ENCODE assay signal across 2 cellular contexts in genomic region chr18:35501369-35501768, GRCh38.
A peak's percentile ranks its signal among the peaks of the same experiment; 100 is the strongest.
TF ChIP-seq lines count a peak whose summit lies in the region.

No MANE protein-coding gene starts in this region.

TF ChIP-seq in HepG2, 621 proteins besides CTCF, POLR2A, EP300 and RAD21 (continues in another document):
- TF ChIP-seq ZNF839 (CRISPR knock-in tag; IDR thresholded peaks at IDR 0.05; ENCODE audit: borderline replicate concordance) (no peak), REST (IDR thresholded peaks at IDR 0.05; ENCODE audit: borderline replicate concordance in 1 of 2, low read depth in 1 of 2, low read length in 2 of 2) (peak in 1 of 2 experiments; percentile 81; a peak in 3 of 4 replicates), MLX (CRISPR knock-in tag; IDR thresholded peaks at IDR 0.05) (no peak), CBX2 (IDR thresholded peaks at IDR 0.05; ENCODE audit: low read depth, low read length) (no peak), CBX2 (CRISPR knock-in tag; IDR thresholded peaks at IDR 0.05; ENCODE audit: low read depth) (no peak), MAX (IDR thresholded peaks at IDR 0.05) (peak; percentile 51; the same call in 1 of the 2 replicates), FOXO4 (CRISPR knock-in tag; conservative IDR thresholded peaks at IDR 0.05) (no peak), REL (CRISPR knock-in tag; conservative IDR thresholded peaks at IDR 0.05) (no peak), ZNF556 (CRISPR knock-in tag; IDR thresholded peaks at IDR 0.05; ENCODE audit: borderline replicate concordance) (no peak), WIZ (CRISPR knock-in tag; IDR thresholded peaks at IDR 0.05) (0 out of 2 replicates have a peak, but pooled peaks have one; percentile 37), TFAP4 (IDR thresholded peaks at IDR 0.05; ENCODE audit: borderline replicate concordance, low read depth) (0 out of 2 replicates have a peak, but pooled peaks have one; percentile 23), ZNF644 (CRISPR knock-in tag; IDR thresholded peaks at IDR 0.05; ENCODE audit: low read depth) (peak; percentile 35; the same call in 1 of the 2 replicates), NR0B2 (CRISPR knock-in tag; IDR thresholded peaks at IDR 0.05) (no peak), MIER2 (CRISPR knock-in tag; IDR thresholded peaks at IDR 0.05) (0 out of 2 replicates have a peak, but pooled peaks have one; percentile 54), HINFP (CRISPR knock-in tag; IDR thresholded peaks at IDR 0.05; ENCODE audit: low read depth) (no peak), ZNF263 (CRISPR knock-in tag; IDR thresholded peaks at IDR 0.05) (peak; percentile 74), SALL1 (CRISPR knock-in tag; IDR thresholded peaks at IDR 0.05) (peak; percentile 44; the same call in 1 of the 2 replicates), MED13 (CRISPR knock-in tag; IDR thresholded peaks at IDR 0.05) (no peak), MLLT10 (CRISPR knock-in tag; IDR thresholded peaks at IDR 0.05) (no peak), ZNF629 (CRISPR knock-in tag; conservative IDR thresholded peaks at IDR 0.05) (0 out of 2 replicates have a peak, but pooled peaks have one; percentile 14), POLR2AphosphoS5 (IDR thresholded peaks at IDR 0.05; ENCODE audit: low read depth, low read length) (no peak), ZNF225 (CRISPR knock-in tag; IDR thresholded peaks at IDR 0.05) (no peak)

TF ChIP-seq in H1, 55 proteins besides CTCF, POLR2A, EP300 and RAD21:
- TF ChIP-seq SP4 (IDR thresholded peaks at IDR 0.05; ENCODE audit: low read length): no peak
- TF ChIP-seq CBX8 (IDR thresholded peaks at IDR 0.05; ENCODE audit: borderline replicate concordance, low read depth, low read length): no peak
- no peak for TF ChIP-seq RXRA (IDR thresholded peaks at IDR 0.05; ENCODE audit: insufficient read depth, low read depth, low read length)
- TF ChIP-seq SIN3A (conservative IDR thresholded peaks at IDR 0.05 in 1 of 2, IDR thresholded peaks at IDR 0.05 in 1 of 2; ENCODE audit: low read depth in 1 of 2, low read length in 2 of 2): no peak
